9 cellular contexts compared by ENCODE assay signal in the genomic region with DNA sequence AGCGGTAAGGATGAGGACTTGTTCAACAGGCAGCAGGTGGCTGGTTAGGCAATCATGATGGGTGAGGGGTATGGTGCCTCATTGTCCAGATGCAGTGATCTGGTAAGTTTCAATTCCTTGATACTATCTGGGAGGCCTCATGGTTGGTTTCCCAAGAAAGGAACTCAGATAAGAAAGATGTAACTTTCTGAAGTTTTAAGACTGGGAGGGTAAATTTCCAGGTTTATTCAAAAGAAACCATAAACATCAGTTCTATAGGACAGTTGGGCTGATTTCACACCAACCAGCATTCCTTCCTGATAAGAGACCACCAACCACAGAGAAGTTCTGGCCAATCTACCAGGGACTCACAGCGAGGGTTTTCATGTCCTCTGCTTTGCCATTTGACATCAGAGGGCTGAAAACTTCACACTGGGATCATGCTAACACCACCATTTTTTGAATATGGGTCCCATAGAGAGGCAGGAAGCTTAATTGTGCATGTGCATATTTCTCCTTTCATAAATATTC. TPM values are rescaled to one million over a fixed set of nuclear protein-coding genes. Genes with fewer than 3 reads are reported as not detected.
DNase-seq lines count a peak whose midpoint lies in the region; ATAC-seq and TF ChIP-seq lines count a peak whose summit lies in the region.
"Had no signal": no experiment of that assay in that cellular context is flagged by ENCODE, and none has a peak within 500 bp of the region (broad histone marks: within the 10 kb centered on the region; RNA-seq: fewer than 3 reads in every experiment).

No MANE protein-coding gene starts in this region.

- peaks cover 10 to 22% (median 13%) of the 10 kb centered on the region in 7 donors for H3K9me3 Mint-ChIP-seq in naive B cell

- H3K4me3 ChIP-seq in ACC112 (ENCODE audit: low read depth, low read length) (peak overlapping the region; percentile 84), HUES6 (ENCODE audit: low read depth, low read length) (peak overlapping the region; percentile 85; the same call in 1 of the 2 replicates), body of pancreas (no peak overlapping the region), mucosa of descending colon (no peak overlapping the region)
- H3K4me3 ChIP-seq: lung had no signal

- H3K79me2 ChIP-seq in ACC112 (ENCODE audit: control insufficient read depth, insufficient read depth, low read length, unreplicated experiment), result peaks cover 22% of the 10 kb centered on the region

- WGBS in body of pancreas, 2 donors, result 98% methylated on average over 2 of the region's 2 CpGs

- no peak for ATAC-seq in body of pancreas
- no peak for ATAC-seq in naive B cell (ENCODE audit: low read depth in 2 of 2)
- no peak for ATAC-seq in GM19324 (IDR thresholded peaks at IDR 0.05; ENCODE audit: low FRiP score, unreplicated experiment)
- no peak for ATAC-seq in mucosa of descending colon

- H3K4me1 ChIP-seq in ACC112 (ENCODE audit: control insufficient read depth, insufficient read depth, low read length, unreplicated experiment) (peaks cover 9% of the 10 kb centered on the region), HUES6 (ENCODE audit: control insufficient read depth, insufficient read depth, low read length) (peaks cover 6% of the 10 kb centered on the region; the same call in 1 of the 2 replicates), body of pancreas (peaks cover 18% of the 10 kb centered on the region), mucosa of descending colon (ENCODE audit: low read depth) (peaks cover 10% of the 10 kb centered on the region)

- TF ChIP-seq POLR2A in body of pancreas (IDR thresholded peaks at IDR 0.05), result no peak

- no peak overlapping the region for H3K9ac ChIP-seq in HUES6 (ENCODE audit: low read length)

- peaks cover 17 to 35% (median 25%) of the 10 kb centered on the region in 3 donors for H3K4me1 Mint-ChIP-seq in naive B cell

- H3K27me3 Mint-ChIP-seq in naive B cell, result peaks cover 5 to 8% (median 7%) of the 10 kb centered on the region in 3 donors

- H3K9me3 ChIP-seq in HUES6 (ENCODE audit: control insufficient read depth, insufficient read depth, low read depth, low read length) (peaks cover 23% of the 10 kb centered on the region), body of pancreas (peaks cover 0 to 7% (median 0%) of the 10 kb centered on the region in 3 donors), mucosa of descending colon (peaks cover 8% of the 10 kb centered on the region)

- DNase-seq in body of pancreas (no peak), naive B cell (no peak), mucosa of descending colon (no peak), mesenteric fat pad (ENCODE audit: low spot score) (no peak)
- DNase-seq in activated CD8-positive, alpha-beta memory T cell treated with anti-CD3 and anti-CD28 coated beads, Interleukin-2, amount 50 U/mL, for 4 hours, result no peak

- H2AFZ ChIP-seq in ACC112 (ENCODE audit: low read length, unreplicated experiment), result peak overlapping the region; percentile 60

- H3K36me3 ChIP-seq in ACC112 (ENCODE audit: insufficient read depth, low read length) (no peaks in the 10 kb centered on the region), HUES6 (ENCODE audit: control insufficient read depth, insufficient read depth, low read length) (0 out of 2 replicates have a peak, but pooled peaks cover 2% of the 10 kb centered on the region), body of pancreas (replicated peaks in 1 of 2; ENCODE audit: insufficient read depth in 1 of 2, low read depth in 2 of 2) (no peaks in the 10 kb centered on the region), mucosa of descending colon (ENCODE audit: low read depth) (no peaks in the 10 kb centered on the region)

- H3K36me3 Mint-ChIP-seq in naive B cell, result peaks cover 0 to 24% of the 10 kb centered on the region in 2 donors

- intact Hi-C loops in body of pancreas (cut with DNase I) (no loop called here), mucosa of descending colon (cut with DNase I, micrococcal nuclease) (no loop called here)

- peak overlapping the region in 3 of 6 donors; percentile 5 to 97 (median 90) for H3K27ac Mint-ChIP-seq in naive B cell

- no peak for TF ChIP-seq CTCF in body of pancreas (IDR thresholded peaks at IDR 0.05)
- no peak for TF ChIP-seq CTCF in mucosa of descending colon (IDR thresholded peaks at IDR 0.05)

- H3K4me3 Mint-ChIP-seq in naive B cell, result peak overlapping the region; percentile 88 to 99 (median 96)

- H3K27me3 ChIP-seq in ACC112 (ENCODE audit: insufficient read depth, low read length), result no peaks in the 10 kb centered on the region
- H3K27me3 ChIP-seq in HUES6 (ENCODE audit: control insufficient read depth, insufficient read depth, low read length), result no peaks in the 10 kb centered on the region
- no peaks in the 10 kb centered on the region for H3K27me3 ChIP-seq in body of pancreas

- H3K27ac ChIP-seq in ACC112 (ENCODE audit: low read depth, low read length), result no peak overlapping the region
- no peak overlapping the region for H3K27ac ChIP-seq in HUES6 (ENCODE audit: low read depth, low read length)
- H3K27ac ChIP-seq in body of pancreas, result peak overlapping the region in 3 of 4 donors; percentile 88 to 96 (median 90)

RNA-seq across cellular contexts. Expression of a gene that starts 0.8 kb away (rescaled TPM):
- total RNA-seq in body of pancreas (10 to 100 TPM in 1 of 2 donors, 1 to 10 TPM in 1; 8.2 to 13.5 TPM), mucosa of descending colon (10 to 100 TPM; 19.6 to 20.3 (median 20.2) TPM), mesenteric fat pad (21.7 TPM)
- 10 to 100 TPM; 15.9 to 33.1 (median 24.0) TPM for polyA plus RNA-seq in naive B cell (ENCODE audit: low read depth in 6 of 6)

RNA-seq across cellular contexts. Expression of a gene that starts 57.7 kb away (rescaled TPM):
- total RNA-seq in body of pancreas (10 to 100 TPM in 1 of 2 donors, 1 to 10 TPM in 1; 4.2 to 41.5 TPM), mucosa of descending colon (1 to 10 TPM; 6.3 to 9.0 (median 7.9) TPM), mesenteric fat pad (21.6 TPM)
- polyA plus RNA-seq in naive B cell (ENCODE audit: low read depth in 6 of 6), result under 1 TPM in 5 of 6 donors, not detected in 1; 0.28 to 0.49 (median 0.39) TPM

Comparison
In these comparisons a context has a peak if more than half of its experiments do, and no peak if none do; other contexts are left out.
1. H3K27ac ChIP-seq: peak in body of pancreas (3 of 4); none in ACC112 (single experiment) and HUES6 (single experiment).
2. H3K4me3 ChIP-seq: peak in ACC112 (single experiment) and HUES6 (single experiment); none in body of pancreas (0 of 2) and mucosa of descending colon (single experiment).